In the genomic region with DNA sequence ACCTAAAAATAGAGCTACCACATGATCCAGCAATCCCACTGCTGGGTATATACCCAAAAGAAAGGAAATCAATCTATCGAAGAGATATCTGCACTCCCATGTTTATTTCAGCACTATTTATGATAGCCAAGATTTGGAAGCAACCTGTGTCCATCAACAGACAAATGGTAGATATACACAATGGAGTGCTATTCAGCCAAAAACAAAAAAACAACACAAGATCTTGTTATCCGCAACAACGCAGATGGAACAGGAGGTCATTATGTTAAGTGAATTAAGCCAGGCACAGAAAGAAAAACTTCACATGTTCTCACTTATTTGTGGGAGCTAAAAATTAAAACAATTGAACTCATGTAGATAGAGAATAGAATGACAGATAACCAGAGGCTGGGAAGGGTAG, we compare ENCODE assay signal across 5 cellular contexts. TPM values are rescaled to one million over a fixed set of nuclear protein-coding genes. Genes with fewer than 3 reads are reported as not detected.
"Had no signal": no experiment of that assay in that cellular context is flagged by ENCODE, and none has a peak within 500 bp of the region (broad histone marks: within the 10 kb centered on the region; RNA-seq: fewer than 3 reads in every experiment).

No MANE protein-coding gene starts in this region.

RNA-seq across cellular contexts. Expression of gene TCP11, which starts 2.9 kb away (rescaled TPM):
- total RNA-seq: subcutaneous adipose tissue, thoracic aorta, upper lobe of right lung, ureter, vagina had no signal
